In genomic region chr4:2792711-2793577, GRCh38 we compare ENCODE assay signal across 8 cellular contexts. TPM values are rescaled to one million over a fixed set of nuclear protein-coding genes. Genes with fewer than 3 reads are reported as not detected.
DNase-seq lines count a peak whose midpoint lies in the region; ATAC-seq, FAIRE-seq and TF ChIP-seq lines count a peak whose summit lies in the region.

A gene with protein sequence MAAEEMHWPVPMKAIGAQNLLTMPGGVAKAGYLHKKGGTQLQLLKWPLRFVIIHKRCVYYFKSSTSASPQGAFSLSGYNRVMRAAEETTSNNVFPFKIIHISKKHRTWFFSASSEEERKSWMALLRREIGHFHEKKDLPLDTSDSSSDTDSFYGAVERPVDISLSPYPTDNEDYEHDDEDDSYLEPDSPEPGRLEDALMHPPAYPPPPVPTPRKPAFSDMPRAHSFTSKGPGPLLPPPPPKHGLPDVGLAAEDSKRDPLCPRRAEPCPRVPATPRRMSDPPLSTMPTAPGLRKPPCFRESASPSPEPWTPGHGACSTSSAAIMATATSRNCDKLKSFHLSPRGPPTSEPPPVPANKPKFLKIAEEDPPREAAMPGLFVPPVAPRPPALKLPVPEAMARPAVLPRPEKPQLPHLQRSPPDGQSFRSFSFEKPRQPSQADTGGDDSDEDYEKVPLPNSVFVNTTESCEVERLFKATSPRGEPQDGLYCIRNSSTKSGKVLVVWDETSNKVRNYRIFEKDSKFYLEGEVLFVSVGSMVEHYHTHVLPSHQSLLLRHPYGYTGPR (plus strand): TSS chr4:2793085. CDS start chr4:2820618, 27,533 bp downstream.

- H3K79me1 ChIP-seq in neuronal stem cell (ENCODE audit: low read depth, low read length) = no peaks in the 10 kb centered on the region

- TF ChIP-seq CTCF in PC-3 (conservative IDR thresholded peaks at IDR 0.05; ENCODE audit: low read depth, low read length) = no peak

- H3K27me3 ChIP-seq in PC-3 (ENCODE audit: low read length) (no peaks in the 10 kb centered on the region), neuronal stem cell (ENCODE audit: control insufficient read depth in 3 of 3, insufficient read depth in 3 of 3, low read depth in 1 of 3, low read length in 3 of 3) (peaks cover 3 to 53% (median 16%) of the 10 kb centered on the region in 3 experiments)

- peak within 1 kb of the TSS; percentile 96 for H3K18ac ChIP-seq in neuronal stem cell (ENCODE audit: low read length)

- no TSS peak for BruUV-seq in PC-3 (replicated peaks; lab: Mats Ljungman, UMichigan)

- no peak for FAIRE-seq in urothelium cell line (lab: Jason Lieb, UNC)

- peak; percentile 94 for DNase-seq in AG20443 (ENCODE audit: low spot score)
- peak; percentile 59 for DNase-seq in PC-3
- peak; percentile 59 for DNase-seq in activated naive CD4-positive, alpha-beta T cell treated with anti-CD3 and anti-CD28 coated beads, Interleukin-2, amount 50 U/mL, for 16 hours
- DNase-seq in globus pallidus (ENCODE audit: low spot score) = peak; percentile 49
- DNase-seq in neuronal stem cell (ENCODE audit: low spot score) = peak; percentile 58
- peak; percentile 85 for DNase-seq in urothelium cell line (ENCODE audit: low spot score)
- DNase-seq in putamen (ENCODE audit: low spot score) = no peak

- H2BK120ac ChIP-seq in neuronal stem cell (ENCODE audit: low read depth, low read length) = peak within 1 kb of the TSS; percentile 28

- H2BK12ac ChIP-seq in neuronal stem cell (ENCODE audit: low read length) = no peak within 1 kb of the TSS

- H3K4me3 ChIP-seq in PC-3 (ENCODE audit: low read length) (peak within 1 kb of the TSS; percentile 67), neuronal stem cell (ENCODE audit: low read length in 2 of 2) (peak within 1 kb of the TSS; percentile 33 to 44)

- H3K36me3 ChIP-seq in PC-3 (ENCODE audit: low read depth, low read length) = no peaks in the 10 kb centered on the region
- no peaks in the 10 kb centered on the region for H3K36me3 ChIP-seq in neuronal stem cell (replicated peaks in 1 of 2; ENCODE audit: control insufficient read depth in 2 of 2, insufficient read depth in 2 of 2, low read length in 2 of 2)

- peak within 1 kb of the TSS; percentile 100 for H2AK5ac ChIP-seq in neuronal stem cell (ENCODE audit: low read depth, low read length)

- no peaks in the 10 kb centered on the region for H3K9me2 ChIP-seq in PC-3 (replicated peaks; ENCODE audit: low read length)

- H2BK15ac ChIP-seq in neuronal stem cell (ENCODE audit: low read length) = peak within 1 kb of the TSS; percentile 71

- POLR2A ChIA-PET in PC-3 (lab: Charles Lee; ENCODE audit: unreplicated experiment) = interaction anchor here (0.6 kb wide), 1 partner anchor 73 kb away, joined by 4 read pairs; no protein-coding TSS in a partner anchor

- H3K79me2 ChIP-seq in PC-3 (ENCODE audit: low read length) = no peaks in the 10 kb centered on the region

- ATAC-seq in GM21825 (IDR thresholded peaks at IDR 0.05; ENCODE audit: unreplicated experiment) (peak; percentile 38), PC-3 (peak; percentile 51)

- H3K9me3 ChIP-seq in PC-3 (ENCODE audit: low read length) (no peaks in the 10 kb centered on the region), neuronal stem cell (replicated peaks in 1 of 2; ENCODE audit: control insufficient read depth in 2 of 2, insufficient read depth in 1 of 2, low read depth in 1 of 2, low read length in 2 of 2) (no peaks in the 10 kb centered on the region)

- CTCF ChIA-PET in PC-3 (lab: Charles Lee) = no interaction called here

- peak within 1 kb of the TSS; percentile 83 for H3K4me2 ChIP-seq in PC-3 (ENCODE audit: low read length)
- H3K4me2 ChIP-seq in neuronal stem cell (ENCODE audit: insufficient read depth, low read length, poor library complexity, severe bottlenecking) = peak within 1 kb of the TSS; percentile 93

- H3K4ac ChIP-seq in neuronal stem cell (ENCODE audit: low read length) = no peak within 1 kb of the TSS

- H2BK5ac ChIP-seq in neuronal stem cell (ENCODE audit: low read length) = peak within 1 kb of the TSS; percentile 70

- peaks cover 26% of the 10 kb centered on the region for H3K4me1 ChIP-seq in PC-3 (ENCODE audit: insufficient read depth, low read length)
- peaks cover 7 to 23% of the 10 kb centered on the region in 2 donors for H3K4me1 ChIP-seq in neuronal stem cell (ENCODE audit: control insufficient read depth in 2 of 2, insufficient read depth in 1 of 2, low read depth in 1 of 2, low read length in 2 of 2)

- peak within 1 kb of the TSS; percentile 55; the same call in 1 of the 2 replicates for H2AFZ ChIP-seq in PC-3 (ENCODE audit: low read length)
- H2AFZ ChIP-seq in neuronal stem cell (ENCODE audit: low read length) = peak within 1 kb of the TSS; percentile 85

- peak within 1 kb of the TSS; percentile 49; the same call in 1 of the 2 replicates for H3K9ac ChIP-seq in PC-3 (ENCODE audit: low read length)
- no peak within 1 kb of the TSS for H3K9ac ChIP-seq in neuronal stem cell (ENCODE audit: low read depth, low read length, poor library complexity)

- intact Hi-C loops in PC-3 (cut with micrococcal nuclease) = no loop called here

- no peaks in the 10 kb centered on the region for H3F3A ChIP-seq in PC-3 (ENCODE audit: low read length, unreplicated experiment)

- H4K8ac ChIP-seq in neuronal stem cell (ENCODE audit: low read depth, low read length) = no peak within 1 kb of the TSS

- no CpG with 5 or more reads among the region's 103 CpGs for WGBS in neuronal stem cell (ENCODE audit: extremely low coverage in 2 of 2, insufficient read length in 2 of 2, insufficient replicate concordance in 1 of 2), 2 donors

- no peak within 1 kb of the TSS for H3K14ac ChIP-seq in neuronal stem cell (ENCODE audit: low read length)

- H3K27ac ChIP-seq in PC-3 (ENCODE audit: low read length) = no peak within 1 kb of the TSS
- no peak within 1 kb of the TSS for H3K27ac ChIP-seq in neuronal stem cell (replicated peaks; ENCODE audit: low read length)

- H3K23ac ChIP-seq in neuronal stem cell (ENCODE audit: low read depth, low read length, poor library complexity) = peak within 1 kb of the TSS; percentile 55

- H4K20me1 ChIP-seq in PC-3 (ENCODE audit: low read length) = no peaks in the 10 kb centered on the region

- no peak within 1 kb of the TSS for H4K91ac ChIP-seq in neuronal stem cell (ENCODE audit: low read depth, low read length, poor library complexity)

RNA-seq across cellular contexts. Expression of the gene that starts here (rescaled TPM):
- total RNA-seq in PC-3 (2014; rRNA removed) = 16.9 and 17.4 TPM in 2 replicates
- polyA plus RNA-seq in neuronal stem cell (2013, experiment 1 of 2) = 8.1 TPM
- polyA plus RNA-seq in neuronal stem cell (2013, experiment 2 of 2) = 8.7 TPM
